ENCODE assay signal across 22 cellular contexts in the genomic region with DNA sequence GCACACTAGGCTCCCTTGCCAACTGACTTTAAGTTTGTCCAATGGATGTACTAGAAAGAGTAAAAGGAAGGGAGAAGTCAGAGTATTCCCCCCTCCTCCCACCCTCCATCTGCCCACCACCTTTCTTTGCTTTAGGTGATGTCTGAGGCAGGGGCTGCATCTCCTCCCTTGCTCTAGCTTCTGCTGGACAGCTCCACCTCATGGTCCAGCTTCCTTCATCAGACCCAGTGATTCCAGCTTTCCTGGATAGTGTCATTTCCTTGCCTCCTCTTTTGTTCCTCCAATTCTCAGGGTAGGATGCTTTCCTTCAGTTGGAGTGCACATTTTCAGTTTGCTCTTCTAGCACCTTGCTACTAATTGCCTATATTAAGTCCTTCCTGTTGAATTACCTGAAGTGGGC.
A peak's percentile ranks its signal among the peaks of the same experiment; 100 is the strongest.
DNase-seq lines count a peak whose midpoint lies in the region; ATAC-seq, FAIRE-seq and TF ChIP-seq lines count a peak whose summit lies in the region.
"Had no signal": no experiment of that assay in that cellular context is flagged by ENCODE, and none has a peak within 500 bp of the region (broad histone marks: within the 10 kb centered on the region; RNA-seq: fewer than 3 reads in every experiment).

No MANE protein-coding gene starts in this region.

- DNase-seq in HepG2 (ENCODE audit: low spot score) (no peak), right lobe of liver (no peak), fibroblast of villous mesenchyme (ENCODE audit: low read depth) (no peak), dedifferentiated amniotic fluid mesenchymal stem cell (ENCODE audit: extremely low spot score) (no peak), amniotic stem cell (lab: John Stamatoyannopoulos, UW) (no peak)
- DNase-seq: C1 segment of cervical spinal cord; CD4-positive, alpha-beta memory T cell; HCEC 1CT; Kasumi-1; NCI-H1092 treated with DMSO at 0.1 percent for 48 hours; NCI-H1436; NCI-H187; NCI-H446; NCI-H524 treated with DMSO at 0.1 percent for 48 hours; NCI-H774 had no signal

- H3K4me3 ChIP-seq in HepG2 (replicated peaks in 1 of 3; ENCODE audit: insufficient read depth in 1 of 3, low read depth in 2 of 3, low read length in 3 of 3), result no peak overlapping the region
- no peak overlapping the region for H3K4me3 ChIP-seq in right lobe of liver
- no peak overlapping the region for H3K4me3 ChIP-seq in fibroblast of villous mesenchyme (ENCODE audit: low read depth, low read length)
- H3K4me3 ChIP-seq: K562 had no signal

- H3K27ac ChIP-seq in HepG2 (ENCODE audit: extremely low read length, insufficient read depth, low read length) (no peak overlapping the region), right lobe of liver (no peak overlapping the region)
- H3K27ac ChIP-seq: HL-60 had no signal

- no peaks in the 10 kb centered on the region for H4K20me1 ChIP-seq in HepG2 (ENCODE audit: insufficient read depth, low read length)

- H3K9me3 ChIP-seq in HepG2 (ENCODE audit: low read length), result no peaks in the 10 kb centered on the region
- H3K9me3 ChIP-seq in right lobe of liver, result no peaks in the 10 kb centered on the region
- H3K9me3 ChIP-seq: Caco-2 had no signal

- TF ChIP-seq POLR2A in HepG2 (IDR thresholded peaks at IDR 0.05; ENCODE audit: insufficient read depth in 1 of 2, low read depth in 2 of 2, low read length in 2 of 2) (no peak), right lobe of liver (IDR thresholded peaks at IDR 0.05) (no peak)

- no peak for TF ChIP-seq RAD21 in HepG2 (CRISPR knock-in tag; IDR thresholded peaks at IDR 0.05)
- TF ChIP-seq RAD21 in Ishikawa (IDR thresholded peaks at IDR 0.05; ENCODE audit: low read depth), result no peak

- 0 out of 2 replicates have a peak, but pooled peaks have one; percentile 5 for TF ChIP-seq CTCF in HepG2 (CRISPR knock-in tag; IDR thresholded peaks at IDR 0.05)
- no peak for TF ChIP-seq CTCF in right lobe of liver (IDR thresholded peaks at IDR 0.05)
- TF ChIP-seq CTCF in fibroblast of villous mesenchyme (IDR thresholded peaks at IDR 0.05; ENCODE audit: insufficient read depth, low read depth, low read length), result peak; percentile 7

- no peaks in the 10 kb centered on the region; a peak in 1 of 5 replicates for H3K27me3 ChIP-seq in HepG2 (ENCODE audit: control insufficient read depth in 1 of 2, insufficient read depth in 2 of 2, low read length in 2 of 2)
- no peaks in the 10 kb centered on the region for H3K27me3 ChIP-seq in right lobe of liver

- H3K4me2 ChIP-seq in HepG2 (ENCODE audit: low read depth, low read length), result no peak overlapping the region

- ATAC-seq in HepG2 (peak; percentile 18; the same call in 2 of the 3 replicates), right lobe of liver (no peak), HG03378 (IDR thresholded peaks at IDR 0.05; ENCODE audit: unreplicated experiment) (no peak)
- ATAC-seq: K562 had no signal

- H3K9ac ChIP-seq in HepG2 (ENCODE audit: insufficient read depth, low read depth, low read length), result no peak overlapping the region

- H2AFZ ChIP-seq in HepG2 (ENCODE audit: low read length), result no peak overlapping the region

- TF ChIP-seq EP300 in HepG2 (IDR thresholded peaks at IDR 0.05; ENCODE audit: low read depth in 2 of 2, low read length in 2 of 2) (no peak), HepG2 (CRISPR knock-in tag; IDR thresholded peaks at IDR 0.05; ENCODE audit: borderline replicate concordance) (no peak), Ishikawa (IDR thresholded peaks at IDR 0.05; ENCODE audit: borderline replicate concordance) (no peak)

- no TSS peak for BruUV-seq in HepG2 (replicated peaks; lab: Mats Ljungman, UMichigan)

- no peak for FAIRE-seq in HepG2 (lab: Jason Lieb, UNC)
- FAIRE-seq: G401.6, H1, K562 had no signal

- CTCF ChIA-PET in HepG2 (lab: Yijun Ruan, JAX; ENCODE audit: low intra/inter-chr PET ratio, low total read pairs), result no interaction called here

- H3K4me1 ChIP-seq in HepG2 (ENCODE audit: insufficient read depth, low read length) (no peaks in the 10 kb centered on the region), right lobe of liver (no peaks in the 10 kb centered on the region)

- H3K79me2 ChIP-seq in HepG2 (ENCODE audit: insufficient read depth, low read length), result no peaks in the 10 kb centered on the region

- in situ Hi-C loops in HepG2 (cut with HindIII; ENCODE audit: extremely low pct_ligation_motif_present, low pct_unique_long_range_greater_than_20kb), result no loop called here

- POLR2A ChIA-PET in HepG2 (lab: Yijun Ruan, JAX), result no interaction called here

- H3K36me3 ChIP-seq in HepG2 (replicated peaks in 1 of 2; ENCODE audit: control insufficient read depth in 1 of 2, insufficient read depth in 2 of 2, low read length in 2 of 2) (no peaks in the 10 kb centered on the region), right lobe of liver (no peaks in the 10 kb centered on the region)

- intact Hi-C loops in HepG2 (cut with micrococcal nuclease; ENCODE audit: unreplicated experiment), result no loop called here
- intact Hi-C loops in right lobe of liver (cut with DNase I), result no loop called here

TF ChIP-seq in HepG2, 621 proteins besides CTCF, POLR2A, EP300 and RAD21 (continues in another document):
- TF ChIP-seq, protein P1, sequence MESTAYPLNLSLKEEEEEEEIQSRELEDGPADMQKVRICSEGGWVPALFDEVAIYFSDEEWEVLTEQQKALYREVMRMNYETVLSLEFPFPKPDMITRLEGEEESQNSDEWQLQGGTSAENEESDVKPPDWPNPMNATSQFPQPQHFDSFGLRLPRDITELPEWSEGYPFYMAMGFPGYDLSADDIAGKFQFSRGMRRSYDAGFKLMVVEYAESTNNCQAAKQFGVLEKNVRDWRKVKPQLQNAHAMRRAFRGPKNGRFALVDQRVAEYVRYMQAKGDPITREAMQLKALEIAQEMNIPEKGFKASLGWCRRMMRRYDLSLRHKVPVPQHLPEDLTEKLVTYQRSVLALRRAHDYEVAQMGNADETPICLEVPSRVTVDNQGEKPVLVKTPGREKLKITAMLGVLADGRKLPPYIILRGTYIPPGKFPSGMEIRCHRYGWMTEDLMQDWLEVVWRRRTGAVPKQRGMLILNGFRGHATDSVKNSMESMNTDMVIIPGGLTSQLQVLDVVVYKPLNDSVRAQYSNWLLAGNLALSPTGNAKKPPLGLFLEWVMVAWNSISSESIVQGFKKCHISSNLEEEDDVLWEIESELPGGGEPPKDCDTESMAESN (CRISPR knock-in tag; conservative IDR thresholded peaks at IDR 0.05), result no peak

TF ChIP-seq in Ishikawa, 13 proteins besides CTCF, POLR2A, EP300 and RAD21:
- TF ChIP-seq, protein P2, sequence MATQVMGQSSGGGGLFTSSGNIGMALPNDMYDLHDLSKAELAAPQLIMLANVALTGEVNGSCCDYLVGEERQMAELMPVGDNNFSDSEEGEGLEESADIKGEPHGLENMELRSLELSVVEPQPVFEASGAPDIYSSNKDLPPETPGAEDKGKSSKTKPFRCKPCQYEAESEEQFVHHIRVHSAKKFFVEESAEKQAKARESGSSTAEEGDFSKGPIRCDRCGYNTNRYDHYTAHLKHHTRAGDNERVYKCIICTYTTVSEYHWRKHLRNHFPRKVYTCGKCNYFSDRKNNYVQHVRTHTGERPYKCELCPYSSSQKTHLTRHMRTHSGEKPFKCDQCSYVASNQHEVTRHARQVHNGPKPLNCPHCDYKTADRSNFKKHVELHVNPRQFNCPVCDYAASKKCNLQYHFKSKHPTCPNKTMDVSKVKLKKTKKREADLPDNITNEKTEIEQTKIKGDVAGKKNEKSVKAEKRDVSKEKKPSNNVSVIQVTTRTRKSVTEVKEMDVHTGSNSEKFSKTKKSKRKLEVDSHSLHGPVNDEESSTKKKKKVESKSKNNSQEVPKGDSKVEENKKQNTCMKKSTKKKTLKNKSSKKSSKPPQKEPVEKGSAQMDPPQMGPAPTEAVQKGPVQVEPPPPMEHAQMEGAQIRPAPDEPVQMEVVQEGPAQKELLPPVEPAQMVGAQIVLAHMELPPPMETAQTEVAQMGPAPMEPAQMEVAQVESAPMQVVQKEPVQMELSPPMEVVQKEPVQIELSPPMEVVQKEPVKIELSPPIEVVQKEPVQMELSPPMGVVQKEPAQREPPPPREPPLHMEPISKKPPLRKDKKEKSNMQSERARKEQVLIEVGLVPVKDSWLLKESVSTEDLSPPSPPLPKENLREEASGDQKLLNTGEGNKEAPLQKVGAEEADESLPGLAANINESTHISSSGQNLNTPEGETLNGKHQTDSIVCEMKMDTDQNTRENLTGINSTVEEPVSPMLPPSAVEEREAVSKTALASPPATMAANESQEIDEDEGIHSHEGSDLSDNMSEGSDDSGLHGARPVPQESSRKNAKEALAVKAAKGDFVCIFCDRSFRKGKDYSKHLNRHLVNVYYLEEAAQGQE (IDR thresholded peaks at IDR 0.05; ENCODE audit: low read depth), result peak; percentile 79
- TF ChIP-seq EGR1 (IDR thresholded peaks at IDR 0.05) (no peak), TEAD4 (IDR thresholded peaks at IDR 0.05) (no peak), TCF12 (IDR thresholded peaks at IDR 0.05; ENCODE audit: low read depth) (no peak), NFIC (IDR thresholded peaks at IDR 0.05) (no peak)
- TF ChIP-seq, protein P3, sequence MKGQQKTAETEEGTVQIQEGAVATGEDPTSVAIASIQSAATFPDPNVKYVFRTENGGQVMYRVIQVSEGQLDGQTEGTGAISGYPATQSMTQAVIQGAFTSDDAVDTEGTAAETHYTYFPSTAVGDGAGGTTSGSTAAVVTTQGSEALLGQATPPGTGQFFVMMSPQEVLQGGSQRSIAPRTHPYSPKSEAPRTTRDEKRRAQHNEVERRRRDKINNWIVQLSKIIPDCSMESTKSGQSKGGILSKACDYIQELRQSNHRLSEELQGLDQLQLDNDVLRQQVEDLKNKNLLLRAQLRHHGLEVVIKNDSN (IDR thresholded peaks at IDR 0.05), result no peak
- TF ChIP-seq, protein P4, sequence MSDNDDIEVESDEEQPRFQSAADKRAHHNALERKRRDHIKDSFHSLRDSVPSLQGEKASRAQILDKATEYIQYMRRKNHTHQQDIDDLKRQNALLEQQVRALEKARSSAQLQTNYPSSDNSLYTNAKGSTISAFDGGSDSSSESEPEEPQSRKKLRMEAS (IDR thresholded peaks at IDR 0.05), result no peak
TF ChIP-seq in Ishikawa: peak in this region for 1.

Comparison
In these comparisons a context has a peak if more than half of its experiments do, and no peak if none do; other contexts are left out.
1. CTCF ChIP-seq: peak in HepG2 (single experiment) and fibroblast of villous mesenchyme (single experiment); none in right lobe of liver (0 of 4).